In the genomic region with DNA sequence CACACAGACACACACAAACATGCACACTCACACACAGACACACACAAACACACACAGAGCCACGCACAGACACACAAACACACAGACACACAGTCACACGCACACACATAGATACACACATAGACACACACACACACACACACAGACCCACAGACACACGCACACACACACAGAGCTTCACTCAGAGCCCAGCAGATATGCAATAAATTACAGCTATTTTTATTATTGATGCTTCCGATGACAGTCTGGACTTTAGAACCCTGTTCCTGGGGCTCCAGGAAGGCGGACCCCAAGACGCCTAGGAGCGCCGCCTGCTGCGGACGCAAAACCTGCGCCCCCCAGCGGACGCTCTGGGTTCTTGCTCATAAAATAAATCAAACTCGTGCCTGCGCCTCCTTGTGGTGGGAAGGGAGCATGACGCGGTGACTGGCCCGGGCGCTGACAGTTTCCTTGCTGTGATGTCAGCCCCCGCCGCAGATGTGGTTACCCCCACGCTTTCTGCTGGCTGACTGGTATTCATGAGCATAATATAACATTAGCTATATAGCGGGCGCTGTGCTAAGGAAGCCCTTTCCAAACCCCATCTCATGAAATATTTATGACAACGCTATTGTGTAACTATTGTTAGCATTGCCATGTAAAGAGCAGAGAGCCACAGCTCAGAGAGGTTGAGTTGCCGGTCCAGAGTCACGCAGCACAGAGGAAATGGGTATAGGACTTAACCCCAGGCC, we compare ENCODE assay signal across 1 cellular context.
TF ChIP-seq lines count a peak whose summit lies in the region.

No MANE protein-coding gene starts in this region.

TF ChIP-seq in HEK293, 187 proteins besides CTCF, POLR2A, EP300 and RAD21 (continued from another document and continues in another):
- TF ChIP-seq, protein P1, sequence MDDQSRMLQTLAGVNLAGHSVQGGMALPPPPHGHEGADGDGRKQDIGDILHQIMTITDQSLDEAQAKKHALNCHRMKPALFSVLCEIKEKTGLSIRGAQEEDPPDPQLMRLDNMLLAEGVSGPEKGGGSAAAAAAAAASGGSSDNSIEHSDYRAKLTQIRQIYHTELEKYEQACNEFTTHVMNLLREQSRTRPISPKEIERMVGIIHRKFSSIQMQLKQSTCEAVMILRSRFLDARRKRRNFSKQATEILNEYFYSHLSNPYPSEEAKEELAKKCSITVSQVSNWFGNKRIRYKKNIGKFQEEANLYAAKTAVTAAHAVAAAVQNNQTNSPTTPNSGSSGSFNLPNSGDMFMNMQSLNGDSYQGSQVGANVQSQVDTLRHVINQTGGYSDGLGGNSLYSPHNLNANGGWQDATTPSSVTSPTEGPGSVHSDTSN (CRISPR knock-in tag; IDR thresholded peaks at IDR 0.05), result no peak
- TF ChIP-seq KLF10 (tag by site-specific recombination; IDR thresholded peaks at IDR 0.05) (0 out of 2 replicates have a peak, but pooled peaks have one; percentile 33), ZNF311 (tag by site-specific recombination; IDR thresholded peaks at IDR 0.05; ENCODE audit: borderline replicate concordance) (no peak), TRIM28 (IDR thresholded peaks at IDR 0.05; ENCODE audit: borderline replicate concordance, low read length) (no peak), ZNF223 (tag by site-specific recombination; IDR thresholded peaks at IDR 0.05) (peak; percentile 24; the same call in 1 of the 2 replicates), ZNF266 (tag by site-specific recombination; IDR thresholded peaks at IDR 0.05; ENCODE audit: low read depth) (no peak), ZNF37A (tag by site-specific recombination; IDR thresholded peaks at IDR 0.05) (no peak), ZXDB (tag by site-specific recombination; IDR thresholded peaks at IDR 0.05) (no peak), ZNF239 (tag by site-specific recombination; IDR thresholded peaks at IDR 0.05) (no peak), ZNF2 (tag by site-specific recombination; IDR thresholded peaks at IDR 0.05) (0 out of 2 replicates have a peak, but pooled peaks have one; percentile 16), ZNF558 (tag by site-specific recombination; IDR thresholded peaks at IDR 0.05) (no peak), ZNF391 (tag by site-specific recombination; IDR thresholded peaks at IDR 0.05; ENCODE audit: borderline replicate concordance, low read depth) (peak; percentile 64), SP7 (tag by site-specific recombination; IDR thresholded peaks at IDR 0.05) (peak; percentile 76), ZNF274 (IDR thresholded peaks at IDR 0.05; ENCODE audit: low read length) (no peak), ZNF274 (tag by site-specific recombination; IDR thresholded peaks at IDR 0.05; ENCODE audit: borderline replicate concordance) (no peak), ZNF560 (tag by site-specific recombination; IDR thresholded peaks at IDR 0.05; ENCODE audit: borderline replicate concordance) (no peak), ZNF621 (tag by site-specific recombination; IDR thresholded peaks at IDR 0.05) (no peak), ZNF843 (tag by site-specific recombination; IDR thresholded peaks at IDR 0.05) (no peak), ZFHX2 (tag by site-specific recombination; conservative IDR thresholded peaks at IDR 0.05) (peak; percentile 69), ZNF48 (tag by site-specific recombination; IDR thresholded peaks at IDR 0.05) (no peak), ZNF571 (tag by site-specific recombination; IDR thresholded peaks at IDR 0.05) (no peak), KLF8 (tag by site-specific recombination; IDR thresholded peaks at IDR 0.05) (no peak), ZNF701 (tag by site-specific recombination; IDR thresholded peaks at IDR 0.05) (no peak), ZNF785 (tag by site-specific recombination; IDR thresholded peaks at IDR 0.05) (no peak), ZEB2 (tag by site-specific recombination; IDR thresholded peaks at IDR 0.05) (peak; percentile 59), ZNF837 (tag by site-specific recombination; IDR thresholded peaks at IDR 0.05) (no peak), ZNF610 (tag by site-specific recombination; IDR thresholded peaks at IDR 0.05; ENCODE audit: borderline replicate concordance) (peak; percentile 71; the same call in 1 of the 2 replicates), MZF1 (tag by site-specific recombination; IDR thresholded peaks at IDR 0.05; ENCODE audit: borderline replicate concordance) (no peak), ZNF433 (tag by site-specific recombination; IDR thresholded peaks at IDR 0.05; ENCODE audit: low read depth) (no peak), ZNF670 (tag by site-specific recombination; IDR thresholded peaks at IDR 0.05; ENCODE audit: low read depth) (no peak), FEZF1 (tag by site-specific recombination; IDR thresholded peaks at IDR 0.05) (no peak), ZNF138 (tag by site-specific recombination; IDR thresholded peaks at IDR 0.05; ENCODE audit: borderline replicate concordance) (no peak), ZNF335 (tag by site-specific recombination; conservative IDR thresholded peaks at IDR 0.05) (peak; percentile 91), ZNF202 (tag by site-specific recombination; IDR thresholded peaks at IDR 0.05; ENCODE audit: borderline replicate concordance) (no peak), ZNF211 (tag by site-specific recombination; IDR thresholded peaks at IDR 0.05; ENCODE audit: low read depth) (no peak), ZNF133 (tag by site-specific recombination; IDR thresholded peaks at IDR 0.05) (no peak), ZFP3 (tag by site-specific recombination; IDR thresholded peaks at IDR 0.05; ENCODE audit: low read depth) (no peak), SP2 (tag by site-specific recombination; IDR thresholded peaks at IDR 0.05) (no peak), ZNF24 (tag by site-specific recombination; IDR thresholded peaks at IDR 0.05) (no peak), IKZF3 (tag by site-specific recombination; IDR thresholded peaks at IDR 0.05) (no peak), ZNF324 (tag by site-specific recombination; IDR thresholded peaks at IDR 0.05) (peak; percentile 83), EGR2 (tag by site-specific recombination; IDR thresholded peaks at IDR 0.05; ENCODE audit: low read depth) (peak; percentile 66; the same call in 1 of the 2 replicates), ZSCAN30 (tag by site-specific recombination; IDR thresholded peaks at IDR 0.05) (peak; percentile 85), ZNF10 (tag by site-specific recombination; IDR thresholded peaks at IDR 0.05) (no peak), ZNF548 (tag by site-specific recombination; IDR thresholded peaks at IDR 0.05) (no peak), ZBTB7A (tag by site-specific recombination; IDR thresholded peaks at IDR 0.05; ENCODE audit: low read depth) (peak; percentile 62; the same call in 1 of the 2 replicates), ZNF394 (tag by site-specific recombination; IDR thresholded peaks at IDR 0.05; ENCODE audit: borderline replicate concordance) (no peak; the same call in 1 of the 2 replicates), ZNF175 (tag by site-specific recombination; IDR thresholded peaks at IDR 0.05) (no peak)
- TF ChIP-seq, protein P2, sequence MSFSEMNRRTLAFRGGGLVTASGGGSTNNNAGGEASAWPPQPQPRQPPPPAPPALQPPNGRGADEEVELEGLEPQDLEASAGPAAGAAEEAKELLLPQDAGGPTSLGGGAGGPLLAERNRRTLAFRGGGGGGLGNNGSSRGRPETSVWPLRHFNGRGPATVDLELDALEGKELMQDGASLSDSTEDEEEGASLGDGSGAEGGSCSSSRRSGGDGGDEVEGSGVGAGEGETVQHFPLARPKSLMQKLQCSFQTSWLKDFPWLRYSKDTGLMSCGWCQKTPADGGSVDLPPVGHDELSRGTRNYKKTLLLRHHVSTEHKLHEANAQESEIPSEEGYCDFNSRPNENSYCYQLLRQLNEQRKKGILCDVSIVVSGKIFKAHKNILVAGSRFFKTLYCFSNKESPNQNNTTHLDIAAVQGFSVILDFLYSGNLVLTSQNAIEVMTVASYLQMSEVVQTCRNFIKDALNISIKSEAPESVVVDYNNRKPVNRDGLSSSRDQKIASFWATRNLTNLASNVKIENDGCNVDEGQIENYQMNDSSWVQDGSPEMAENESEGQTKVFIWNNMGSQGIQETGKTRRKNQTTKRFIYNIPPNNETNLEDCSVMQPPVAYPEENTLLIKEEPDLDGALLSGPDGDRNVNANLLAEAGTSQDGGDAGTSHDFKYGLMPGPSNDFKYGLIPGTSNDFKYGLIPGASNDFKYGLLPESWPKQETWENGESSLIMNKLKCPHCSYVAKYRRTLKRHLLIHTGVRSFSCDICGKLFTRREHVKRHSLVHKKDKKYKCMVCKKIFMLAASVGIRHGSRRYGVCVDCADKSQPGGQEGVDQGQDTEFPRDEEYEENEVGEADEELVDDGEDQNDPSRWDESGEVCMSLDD (tag by site-specific recombination; IDR thresholded peaks at IDR 0.05), result peak; percentile 50; the same call in 1 of the 2 replicates
- TF ChIP-seq, protein P3, sequence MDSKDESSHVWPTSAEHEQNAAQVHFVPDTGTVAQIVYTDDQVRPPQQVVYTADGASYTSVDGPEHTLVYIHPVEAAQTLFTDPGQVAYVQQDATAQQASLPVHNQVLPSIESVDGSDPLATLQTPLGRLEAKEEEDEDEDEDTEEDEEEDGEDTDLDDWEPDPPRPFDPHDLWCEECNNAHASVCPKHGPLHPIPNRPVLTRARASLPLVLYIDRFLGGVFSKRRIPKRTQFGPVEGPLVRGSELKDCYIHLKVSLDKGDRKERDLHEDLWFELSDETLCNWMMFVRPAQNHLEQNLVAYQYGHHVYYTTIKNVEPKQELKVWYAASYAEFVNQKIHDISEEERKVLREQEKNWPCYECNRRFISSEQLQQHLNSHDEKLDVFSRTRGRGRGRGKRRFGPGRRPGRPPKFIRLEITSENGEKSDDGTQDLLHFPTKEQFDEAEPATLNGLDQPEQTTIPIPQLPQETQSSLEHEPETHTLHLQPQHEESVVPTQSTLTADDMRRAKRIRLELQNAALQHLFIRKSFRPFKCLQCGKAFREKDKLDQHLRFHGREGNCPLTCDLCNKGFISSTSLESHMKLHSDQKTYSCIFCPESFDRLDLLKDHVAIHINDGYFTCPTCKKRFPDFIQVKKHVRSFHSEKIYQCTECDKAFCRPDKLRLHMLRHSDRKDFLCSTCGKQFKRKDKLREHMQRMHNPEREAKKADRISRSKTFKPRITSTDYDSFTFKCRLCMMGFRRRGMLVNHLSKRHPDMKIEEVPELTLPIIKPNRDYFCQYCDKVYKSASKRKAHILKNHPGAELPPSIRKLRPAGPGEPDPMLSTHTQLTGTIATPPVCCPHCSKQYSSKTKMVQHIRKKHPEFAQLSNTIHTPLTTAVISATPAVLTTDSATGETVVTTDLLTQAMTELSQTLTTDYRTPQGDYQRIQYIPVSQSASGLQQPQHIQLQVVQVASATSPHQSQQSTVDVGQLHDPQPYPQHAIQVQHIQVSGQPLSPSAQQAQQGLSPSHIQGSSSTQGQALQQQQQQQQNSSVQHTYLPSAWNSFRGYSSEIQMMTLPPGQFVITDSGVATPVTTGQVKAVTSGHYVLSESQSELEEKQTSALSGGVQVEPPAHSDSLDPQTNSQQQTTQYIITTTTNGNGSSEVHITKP (tag by site-specific recombination; IDR thresholded peaks at IDR 0.05), result no peak
- TF ChIP-seq, protein P4, sequence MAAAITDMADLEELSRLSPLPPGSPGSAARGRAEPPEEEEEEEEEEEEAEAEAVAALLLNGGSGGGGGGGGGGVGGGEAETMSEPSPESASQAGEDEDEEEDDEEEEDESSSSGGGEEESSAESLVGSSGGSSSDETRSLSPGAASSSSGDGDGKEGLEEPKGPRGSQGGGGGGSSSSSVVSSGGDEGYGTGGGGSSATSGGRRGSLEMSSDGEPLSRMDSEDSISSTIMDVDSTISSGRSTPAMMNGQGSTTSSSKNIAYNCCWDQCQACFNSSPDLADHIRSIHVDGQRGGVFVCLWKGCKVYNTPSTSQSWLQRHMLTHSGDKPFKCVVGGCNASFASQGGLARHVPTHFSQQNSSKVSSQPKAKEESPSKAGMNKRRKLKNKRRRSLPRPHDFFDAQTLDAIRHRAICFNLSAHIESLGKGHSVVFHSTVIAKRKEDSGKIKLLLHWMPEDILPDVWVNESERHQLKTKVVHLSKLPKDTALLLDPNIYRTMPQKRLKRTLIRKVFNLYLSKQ (tag by site-specific recombination; IDR thresholded peaks at IDR 0.05; ENCODE audit: borderline replicate concordance), result no peak
- TF ChIP-seq, protein P5, sequence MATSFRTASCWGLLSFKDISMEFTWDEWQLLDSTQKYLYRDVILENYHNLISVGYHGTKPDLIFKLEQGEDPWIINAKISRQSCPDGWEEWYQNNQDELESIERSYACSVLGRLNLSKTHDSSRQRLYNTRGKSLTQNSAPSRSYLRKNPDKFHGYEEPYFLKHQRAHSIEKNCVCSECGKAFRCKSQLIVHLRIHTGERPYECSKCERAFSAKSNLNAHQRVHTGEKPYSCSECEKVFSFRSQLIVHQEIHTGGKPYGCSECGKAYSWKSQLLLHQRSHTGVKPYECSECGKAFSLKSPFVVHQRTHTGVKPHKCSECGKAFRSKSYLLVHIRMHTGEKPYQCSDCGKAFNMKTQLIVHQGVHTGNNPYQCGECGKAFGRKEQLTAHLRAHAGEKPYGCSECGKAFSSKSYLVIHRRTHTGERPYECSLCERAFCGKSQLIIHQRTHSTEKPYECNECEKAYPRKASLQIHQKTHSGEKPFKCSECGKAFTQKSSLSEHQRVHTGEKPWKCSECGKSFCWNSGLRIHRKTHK (tag by site-specific recombination; IDR thresholded peaks at IDR 0.05), result no peak
- TF ChIP-seq, protein P6, sequence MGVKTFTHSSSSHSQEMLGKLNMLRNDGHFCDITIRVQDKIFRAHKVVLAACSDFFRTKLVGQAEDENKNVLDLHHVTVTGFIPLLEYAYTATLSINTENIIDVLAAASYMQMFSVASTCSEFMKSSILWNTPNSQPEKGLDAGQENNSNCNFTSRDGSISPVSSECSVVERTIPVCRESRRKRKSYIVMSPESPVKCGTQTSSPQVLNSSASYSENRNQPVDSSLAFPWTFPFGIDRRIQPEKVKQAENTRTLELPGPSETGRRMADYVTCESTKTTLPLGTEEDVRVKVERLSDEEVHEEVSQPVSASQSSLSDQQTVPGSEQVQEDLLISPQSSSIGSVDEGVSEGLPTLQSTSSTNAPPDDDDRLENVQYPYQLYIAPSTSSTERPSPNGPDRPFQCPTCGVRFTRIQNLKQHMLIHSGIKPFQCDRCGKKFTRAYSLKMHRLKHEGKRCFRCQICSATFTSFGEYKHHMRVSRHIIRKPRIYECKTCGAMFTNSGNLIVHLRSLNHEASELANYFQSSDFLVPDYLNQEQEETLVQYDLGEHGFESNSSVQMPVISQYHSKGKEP (tag by site-specific recombination; IDR thresholded peaks at IDR 0.05), result peak; percentile 44
- TF ChIP-seq, protein P7, sequence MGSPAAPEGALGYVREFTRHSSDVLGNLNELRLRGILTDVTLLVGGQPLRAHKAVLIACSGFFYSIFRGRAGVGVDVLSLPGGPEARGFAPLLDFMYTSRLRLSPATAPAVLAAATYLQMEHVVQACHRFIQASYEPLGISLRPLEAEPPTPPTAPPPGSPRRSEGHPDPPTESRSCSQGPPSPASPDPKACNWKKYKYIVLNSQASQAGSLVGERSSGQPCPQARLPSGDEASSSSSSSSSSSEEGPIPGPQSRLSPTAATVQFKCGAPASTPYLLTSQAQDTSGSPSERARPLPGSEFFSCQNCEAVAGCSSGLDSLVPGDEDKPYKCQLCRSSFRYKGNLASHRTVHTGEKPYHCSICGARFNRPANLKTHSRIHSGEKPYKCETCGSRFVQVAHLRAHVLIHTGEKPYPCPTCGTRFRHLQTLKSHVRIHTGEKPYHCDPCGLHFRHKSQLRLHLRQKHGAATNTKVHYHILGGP (tag by site-specific recombination; IDR thresholded peaks at IDR 0.05), result no peak
